21 cellular contexts compared by ENCODE assay signal in genomic region chr12:88310666-88311065, GRCh38.
DNase-seq lines count a peak whose midpoint lies in the region; ATAC-seq, FAIRE-seq and TF ChIP-seq lines count a peak whose summit lies in the region.
"Had no signal": no experiment of that assay in that cellular context is flagged by ENCODE, and none has a peak within 500 bp of the region (broad histone marks: within the 10 kb centered on the region; RNA-seq: fewer than 3 reads in every experiment).

No MANE protein-coding gene starts in this region.

- H3K27me3 Mint-ChIP-seq in astrocyte (ENCODE audit: low read depth, unreplicated experiment): no peaks in the 10 kb centered on the region
- H3K27me3 Mint-ChIP-seq: stimulated activated memory B cell treated with anti-CD40 and anti-IgM and Interleukin-4, amounts not matched to agents 10 μg/mL and 1 μg/mL and 100 μg/mL, for 72 hours had no signal

- CTCF ChIA-PET in IMR-90 (lab: Yijun Ruan, JAX): no interaction called here

- peak overlapping the region; percentile 97 for H2BK5ac ChIP-seq in IMR-90 (ENCODE audit: low read depth, low read length, poor library complexity, severe bottlenecking)

- FAIRE-seq in astrocyte (lab: Jason Lieb, UNC): no peak
- FAIRE-seq: H1 had no signal

- H3K4me3 ChIP-seq in IMR-90 (ENCODE audit: insufficient read depth, low read depth, low read length): no peak overlapping the region
- no peak overlapping the region for H3K4me3 ChIP-seq in astrocyte (ENCODE audit: insufficient read depth, low read depth, low read length)
- no peak overlapping the region for H3K4me3 ChIP-seq in spleen
- H3K4me3 ChIP-seq: gastrocnemius medialis had no signal

- peak overlapping the region; percentile 46 to 54; a peak in 3 of 4 replicates for H4K8ac ChIP-seq in IMR-90 (ENCODE audit: low read depth in 2 of 2, low read length in 2 of 2)

- H3K27me3 ChIP-seq in IMR-90 (ENCODE audit: control insufficient read depth, insufficient read depth, low read length) (no peaks in the 10 kb centered on the region), astrocyte (ENCODE audit: insufficient read depth, low read length) (no peaks in the 10 kb centered on the region), foreskin keratinocyte (no peaks in the 10 kb centered on the region), spleen (replicated peaks in 1 of 7) (no peaks in the 10 kb centered on the region)
- H3K27me3 ChIP-seq: gastrocnemius medialis had no signal

- intact Hi-C loops in IMR-90 (cut with micrococcal nuclease) (no loop called here), spleen (cut with DNase I; ENCODE audit: low total_unique reads) (no loop called here)

- H3K27ac ChIP-seq in IMR-90 (ENCODE audit: insufficient read depth, low read length): peak overlapping the region; percentile 28; the same call in 1 of the 2 replicates
- peak overlapping the region; percentile 97 for H3K27ac ChIP-seq in astrocyte (ENCODE audit: low read depth, low read length)
- peak overlapping the region; percentile 67 for H3K27ac ChIP-seq in foreskin keratinocyte
- H3K27ac ChIP-seq in spleen: no peak overlapping the region

- POLR2A ChIA-PET in IMR-90 (lab: Charles Lee; ENCODE audit: unreplicated experiment): no interaction called here

- peak overlapping the region; percentile 86 for H4K91ac ChIP-seq in IMR-90 (ENCODE audit: insufficient read depth, low read depth, low read length)

- peak overlapping the region; percentile 99; the same call in 2 of the 3 replicates for H2BK15ac ChIP-seq in IMR-90 (ENCODE audit: low read depth, low read length)

- H3K36me3 ChIP-seq in IMR-90 (ENCODE audit: control insufficient read depth, insufficient read depth, low read length) (no peaks in the 10 kb centered on the region), astrocyte (ENCODE audit: insufficient read depth, low read length) (no peaks in the 10 kb centered on the region), spleen (no peaks in the 10 kb centered on the region)
- H3K36me3 ChIP-seq: gastrocnemius medialis had no signal

- DNase-seq in IMR-90 (no peak), astrocyte (ENCODE audit: low read depth) (no peak), foreskin keratinocyte (no peak), spleen (peak; percentile 49), GM10266 (ENCODE audit: extremely low spot score) (no peak), amygdala (lab: John Stamatoyannopoulos, UW) (no peak)
- DNase-seq: activated CD4-positive, alpha-beta T cell treated with anti-CD3 and anti-CD28 coated beads, Interleukin-2, amount 10 ng/mL, durations not matched to agents 7 days and 5 days; activated CD8-positive, alpha-beta memory T cell treated with anti-CD3 and anti-CD28 coated beads, Interleukin-2, amount 50 U/mL, for 4 hours; activated gamma-delta T cell; anterior cingulate cortex; Calu3; left colon; NCI-H1105 treated with DMSO at 0.1 percent for 48 hours; NCI-H2107; NCI-H524 treated with DMSO at 0.1 percent for 48 hours; retina; RPMI8226 had no signal

- H4K5ac ChIP-seq in IMR-90 (ENCODE audit: low read depth, low read length): no peak overlapping the region

- H3K9me1 ChIP-seq in IMR-90 (ENCODE audit: insufficient read depth, low read length): peaks cover 6% of the 10 kb centered on the region

- peaks cover 28% of the 10 kb centered on the region for H3K4me1 Mint-ChIP-seq in astrocyte (ENCODE audit: low read depth, unreplicated experiment)
- H3K4me1 Mint-ChIP-seq: activated CD4-positive, alpha-beta T cell treated with anti-CD3 and anti-CD28 coated beads, Interleukin-2, amount 10 ng/mL, durations not matched to agents 7 days and 5 days; stimulated activated memory B cell treated with anti-CD40 and anti-IgM and Interleukin-4, amounts not matched to agents 10 μg/mL and 1 μg/mL and 100 μg/mL, for 72 hours had no signal

- H2BK20ac ChIP-seq in IMR-90 (ENCODE audit: low read depth, low read length): peak overlapping the region; percentile 96

- ATAC-seq in IMR-90 (ENCODE audit: low read depth) (no peak), foreskin keratinocyte (no peak), HG02884 (IDR thresholded peaks at IDR 0.05; ENCODE audit: unreplicated experiment) (no peak)
- ATAC-seq: left colon; stimulated activated memory B cell treated with anti-CD40 and anti-IgM and Interleukin-4, amounts not matched to agents 10 μg/mL and 1 μg/mL and 100 μg/mL, for 72 hours had no signal

- peak overlapping the region; percentile 65 for H3K14ac ChIP-seq in IMR-90 (replicated peaks; ENCODE audit: low read depth, low read length)

- H3K9ac ChIP-seq in IMR-90 (ENCODE audit: low read depth, low read length) (no peak overlapping the region), astrocyte (ENCODE audit: low read length) (peak overlapping the region; percentile 79)

- H3K4me3 Mint-ChIP-seq in astrocyte (ENCODE audit: unreplicated experiment): no peak overlapping the region
- H3K4me3 Mint-ChIP-seq: activated CD4-positive, alpha-beta T cell treated with anti-CD3 and anti-CD28 coated beads, Interleukin-2, amount 10 ng/mL, durations not matched to agents 7 days and 5 days; stimulated activated memory B cell treated with anti-CD40 and anti-IgM and Interleukin-4, amounts not matched to agents 10 μg/mL and 1 μg/mL and 100 μg/mL, for 72 hours had no signal

- H3K4ac ChIP-seq in IMR-90 (ENCODE audit: low read depth, low read length): peak overlapping the region; percentile 86

- H2AFZ ChIP-seq in IMR-90 (replicated peaks; ENCODE audit: low read length, poor library complexity) (peak overlapping the region; percentile 16), astrocyte (ENCODE audit: low read depth, low read length) (no peak overlapping the region)

- TF ChIP-seq POLR2A in IMR-90 (IDR thresholded peaks at IDR 0.05; ENCODE audit: low read depth, low read length): no peak
- TF ChIP-seq POLR2A in spleen (IDR thresholded peaks at IDR 0.05): no peak

- H4K20me1 ChIP-seq in IMR-90 (ENCODE audit: insufficient read depth, low read length) (no peaks in the 10 kb centered on the region), astrocyte (ENCODE audit: insufficient read depth, low read length) (no peaks in the 10 kb centered on the region)

- H3K9me3 ChIP-seq in IMR-90 (ENCODE audit: control insufficient read depth, insufficient read depth, low read length) (peaks cover 2% of the 10 kb centered on the region; the same call in 1 of the 2 replicates), astrocyte (ENCODE audit: insufficient read depth, low read depth, low read length) (no peaks in the 10 kb centered on the region), spleen (no peaks in the 10 kb centered on the region)
- H3K9me3 ChIP-seq: gastrocnemius medialis had no signal

- H3K79me2 ChIP-seq in astrocyte (ENCODE audit: insufficient read depth, low read length): no peaks in the 10 kb centered on the region

- no TSS peak for BruUV-seq in IMR-90 (replicated peaks; lab: Mats Ljungman, UMichigan)

- H3K36me3 Mint-ChIP-seq in astrocyte (ENCODE audit: low read depth, unreplicated experiment): no peaks in the 10 kb centered on the region
- H3K36me3 Mint-ChIP-seq: stimulated activated memory B cell treated with anti-CD40 and anti-IgM and Interleukin-4, amounts not matched to agents 10 μg/mL and 1 μg/mL and 100 μg/mL, for 72 hours had no signal

- TF ChIP-seq CTCF in IMR-90 (conservative IDR thresholded peaks at IDR 0.05; ENCODE audit: low read depth, low read length) (no peak), astrocyte (IDR thresholded peaks at IDR 0.05; ENCODE audit: insufficient read depth, low read depth, low read length) (no peak), foreskin keratinocyte (conservative IDR thresholded peaks at IDR 0.05) (no peak), spleen (IDR thresholded peaks at IDR 0.05 in 8 of 11, conservative IDR thresholded peaks at IDR 0.05 in 3 of 11) (no peak), GM10266 (IDR thresholded peaks at IDR 0.05; ENCODE audit: control insufficient read depth, insufficient read depth, low read depth, missing control alignments) (no peak)

- H3K56ac ChIP-seq in IMR-90 (ENCODE audit: extremely low read depth, insufficient read depth, low read length): peak overlapping the region; percentile 2; the same call in 1 of the 2 replicates

- H2BK120ac ChIP-seq in IMR-90 (ENCODE audit: low read depth, low read length): peak overlapping the region; percentile 90

- no peak overlapping the region for H3K4me2 ChIP-seq in IMR-90 (ENCODE audit: low read depth, low read length)
- H3K4me2 ChIP-seq in astrocyte (ENCODE audit: low read length): no peak overlapping the region

- 100% methylated on average over 2 of the region's 6 CpGs; no CpG with 5 or more reads in 1 of the 2 experiments for WGBS in IMR-90 (ENCODE audit: extremely low coverage in 2 of 2, insufficient read length in 1 of 2), 2 experiments
- 83 to 93% (median 85%) methylated on average over 6 of the region's 6 CpGs for WGBS in spleen, 5 donors

- peak overlapping the region; percentile 17 for H2AK9ac ChIP-seq in IMR-90 (replicated peaks; ENCODE audit: low read depth, low read length, poor library complexity)

- H3K23ac ChIP-seq in IMR-90 (ENCODE audit: low read depth, low read length): peak overlapping the region; percentile 8; the same call in 1 of the 2 replicates

- dilution Hi-C loops in IMR-90 (cut with HindIII; ENCODE audit: low sequenced_read_pairs, unreplicated experiment): no loop called here

- no peak for TF ChIP-seq RAD21 in IMR-90 (IDR thresholded peaks at IDR 0.05; ENCODE audit: low read length)

- H3K18ac ChIP-seq in IMR-90 (ENCODE audit: low read depth, low read length): peak overlapping the region; percentile 8; the same call in 1 of the 2 replicates

- H2AK5ac ChIP-seq in IMR-90 (ENCODE audit: low read depth, low read length): peak overlapping the region; percentile 66

- in situ Hi-C loops in IMR-90 (cut with MboI; ENCODE audit: low sequenced_read_pairs): no loop called here

- peaks cover 7% of the 10 kb centered on the region; the same call in 1 of the 2 replicates for H3K4me1 ChIP-seq in IMR-90 (ENCODE audit: control insufficient read depth, insufficient read depth, low read length)
- peaks cover 26% of the 10 kb centered on the region for H3K4me1 ChIP-seq in astrocyte (ENCODE audit: insufficient read depth, low read length)
- H3K4me1 ChIP-seq in foreskin keratinocyte: peaks cover 20% of the 10 kb centered on the region
- H3K4me1 ChIP-seq in spleen: no peaks in the 10 kb centered on the region
- H3K4me1 ChIP-seq: gastrocnemius medialis had no signal

- H3K79me1 ChIP-seq in IMR-90 (ENCODE audit: low read depth in 1 of 2, low read length in 2 of 2): peaks cover 0 to 6% of the 10 kb centered on the region in 2 experiments; a peak in 1 of 4 replicates

- H3K27ac Mint-ChIP-seq in astrocyte (ENCODE audit: unreplicated experiment): no peak overlapping the region
- H3K27ac Mint-ChIP-seq: activated CD4-positive, alpha-beta T cell treated with anti-CD3 and anti-CD28 coated beads, Interleukin-2, amount 10 ng/mL, durations not matched to agents 7 days and 5 days; stimulated activated memory B cell treated with anti-CD40 and anti-IgM and Interleukin-4, amounts not matched to agents 10 μg/mL and 1 μg/mL and 100 μg/mL, for 72 hours had no signal

- H3K9me3 Mint-ChIP-seq in astrocyte (ENCODE audit: unreplicated experiment): no peaks in the 10 kb centered on the region
- H3K9me3 Mint-ChIP-seq: activated CD4-positive, alpha-beta T cell treated with anti-CD3 and anti-CD28 coated beads, Interleukin-2, amount 10 ng/mL, durations not matched to agents 7 days and 5 days; stimulated activated memory B cell treated with anti-CD40 and anti-IgM and Interleukin-4, amounts not matched to agents 10 μg/mL and 1 μg/mL and 100 μg/mL, for 72 hours had no signal

Comparison
In these comparisons a context has a peak if more than half of its experiments do, and no peak if none do; other contexts are left out.
1. H3K27ac ChIP-seq: peak in IMR-90 (single experiment), astrocyte (single experiment) and foreskin keratinocyte (single experiment); none in spleen (0 of 8).